In the genomic region with DNA sequence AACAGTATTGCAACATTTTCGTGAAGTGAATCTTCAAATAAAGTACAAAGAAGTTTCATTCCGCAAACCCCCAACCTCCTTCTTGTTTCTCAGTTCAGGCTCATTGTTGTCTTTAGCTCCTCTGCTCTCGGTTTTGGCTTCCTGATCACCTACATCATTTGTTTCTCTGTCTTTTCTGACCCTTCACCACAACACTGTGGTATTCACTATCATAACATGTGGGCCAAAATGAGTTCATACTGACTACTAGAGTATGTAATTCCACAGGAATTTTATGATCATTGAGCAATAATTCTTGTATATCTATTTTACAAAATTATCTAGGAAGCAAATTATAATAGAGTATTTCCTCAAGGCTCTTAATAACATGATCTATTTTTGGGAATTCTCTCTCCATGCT, we compare ENCODE assay signal across 12 cellular contexts.
DNase-seq lines count a peak whose midpoint lies in the region; ATAC-seq, FAIRE-seq and TF ChIP-seq lines count a peak whose summit lies in the region.
"Had no signal": no experiment of that assay in that cellular context is flagged by ENCODE, and none has a peak within 500 bp of the region (broad histone marks: within the 10 kb centered on the region; RNA-seq: fewer than 3 reads in every experiment).

No MANE protein-coding gene starts in this region.

- H2AFZ ChIP-seq in mesenchymal stem cell (ENCODE audit: low read depth, low read length) = no peak overlapping the region

- no peaks in the 10 kb centered on the region for H3K27me3 ChIP-seq in brain microvascular endothelial cell (replicated peaks)
- H3K27me3 ChIP-seq in mesenchymal stem cell (ENCODE audit: control insufficient read depth in 1 of 2, insufficient read depth in 1 of 2, low read length in 2 of 2) = no peaks in the 10 kb centered on the region
- H3K27me3 ChIP-seq: ascending aorta, ovary had no signal

- WGBS in mesenchymal stem cell = 67% methylated on average over 3 of the region's 3 CpGs

- no peaks in the 10 kb centered on the region for H3K9me3 ChIP-seq in mesenchymal stem cell (ENCODE audit: control insufficient read depth, low read length)
- H3K9me3 ChIP-seq: ascending aorta, ovary had no signal

- H3K4me3 Mint-ChIP-seq in stimulated activated naive CD8-positive, alpha-beta T cell treated with anti-CD3 and anti-CD28 coated beads, Interleukin-15, amount 100 ng/mL, for 72 hours = no peak overlapping the region

- peaks cover 6% of the 10 kb centered on the region for H3K4me1 ChIP-seq in mesenchymal stem cell (ENCODE audit: control insufficient read depth, insufficient read depth, low read depth, low read length)
- H3K4me1 ChIP-seq: ascending aorta had no signal

- no peak overlapping the region for H3K14ac ChIP-seq in mesenchymal stem cell (ENCODE audit: low read length in 2 of 2)

- H3K9me3 Mint-ChIP-seq in stimulated activated naive CD8-positive, alpha-beta T cell treated with anti-CD3 and anti-CD28 coated beads, Interleukin-15, amount 100 ng/mL, for 72 hours = no peaks in the 10 kb centered on the region

- no peak overlapping the region for H3K27ac Mint-ChIP-seq in stimulated activated naive CD8-positive, alpha-beta T cell treated with anti-CD3 and anti-CD28 coated beads, Interleukin-15, amount 100 ng/mL, for 72 hours

- H2AK5ac ChIP-seq in mesenchymal stem cell (ENCODE audit: low read length, severe bottlenecking) = no peak overlapping the region

- no peak overlapping the region for H3K23ac ChIP-seq in mesenchymal stem cell (ENCODE audit: low read length in 2 of 2)

- H4K91ac ChIP-seq in mesenchymal stem cell (ENCODE audit: low read length) = no peak overlapping the region

- no peak overlapping the region for H2BK120ac ChIP-seq in mesenchymal stem cell (ENCODE audit: low read depth, low read length)

- H3K18ac ChIP-seq in mesenchymal stem cell (ENCODE audit: low read depth in 1 of 2, low read length in 2 of 2) = no peak overlapping the region

- peak; percentile 86 for ATAC-seq in HG02938 (IDR thresholded peaks at IDR 0.05; ENCODE audit: unreplicated experiment)
- no peak for ATAC-seq in stimulated activated naive CD8-positive, alpha-beta T cell treated with anti-CD3 and anti-CD28 coated beads, Interleukin-15, amount 100 ng/mL, for 72 hours

- H3K27ac ChIP-seq in brain microvascular endothelial cell (peak overlapping the region; percentile 86), mesenchymal stem cell (ENCODE audit: low read length, poor library complexity, severe bottlenecking) (peak overlapping the region; percentile 90)
- H3K27ac ChIP-seq: ascending aorta, ovary had no signal

- H3K4me2 ChIP-seq in mesenchymal stem cell (ENCODE audit: low read length, poor library complexity, severe bottlenecking) = no peak overlapping the region

- H3K79me1 ChIP-seq in mesenchymal stem cell (replicated peaks; ENCODE audit: low read length, poor library complexity, severe bottlenecking) = peaks cover 2% of the 10 kb centered on the region

- H4K8ac ChIP-seq in mesenchymal stem cell (ENCODE audit: low read length) = no peak overlapping the region

- H3K4me3 ChIP-seq in brain microvascular endothelial cell (ENCODE audit: low read depth, low read length) (no peak overlapping the region), mesenchymal stem cell (ENCODE audit: insufficient read depth in 1 of 2, low read depth in 1 of 2, low read length in 2 of 2) (peak overlapping the region in 1 of 2 experiments; percentile 44)
- H3K4me3 ChIP-seq: ascending aorta, ovary had no signal

- H2BK12ac ChIP-seq in mesenchymal stem cell (ENCODE audit: low read length in 2 of 2) = no peak overlapping the region

- H3K27me3 Mint-ChIP-seq in stimulated activated naive CD8-positive, alpha-beta T cell treated with anti-CD3 and anti-CD28 coated beads, Interleukin-15, amount 100 ng/mL, for 72 hours = no peaks in the 10 kb centered on the region

- DNase-seq in Daoy (ENCODE audit: low read depth) = peak; percentile 83
- peak; percentile 91 for DNase-seq in brain microvascular endothelial cell
- peak; percentile 55 for DNase-seq in mesenchymal stem cell
- DNase-seq in D721Med (ENCODE audit: insufficient read length, low spot score) = no peak
- no peak for DNase-seq in stimulated activated naive CD8-positive, alpha-beta T cell treated with anti-CD3 and anti-CD28 coated beads, Interleukin-15, amount 100 ng/mL, for 72 hours
- no peak for DNase-seq in activated CD8-positive, alpha-beta memory T cell treated with anti-CD3 and anti-CD28 coated beads, Interleukin-2, amount 50 U/mL, for 4 hours
- no peak for DNase-seq in NCI-H1417 (lab: John Stamatoyannopoulos, UW)
- DNase-seq: hypothalamus, ovary, RPMI8226 had no signal

- no peak overlapping the region for H3K4ac ChIP-seq in mesenchymal stem cell (ENCODE audit: low read depth in 1 of 2, low read length in 2 of 2)

- H3K4me1 Mint-ChIP-seq in stimulated activated naive CD8-positive, alpha-beta T cell treated with anti-CD3 and anti-CD28 coated beads, Interleukin-15, amount 100 ng/mL, for 72 hours = no peaks in the 10 kb centered on the region

- H2BK5ac ChIP-seq in mesenchymal stem cell (ENCODE audit: low read depth, low read length, poor library complexity, severe bottlenecking) = no peak overlapping the region

- H2BK15ac ChIP-seq in mesenchymal stem cell (ENCODE audit: low read depth, poor library complexity, severe bottlenecking) = no peak overlapping the region

- in situ Hi-C loops in brain microvascular endothelial cell (cut with HindIII; ENCODE audit: low pct_ligation_motif_present, low sequenced_read_pairs) = no loop called here

- no peak for TF ChIP-seq CTCF in brain microvascular endothelial cell (IDR thresholded peaks at IDR 0.05; ENCODE audit: low read depth, low read length, missing control alignments)
- no peak for TF ChIP-seq CTCF in D721Med (IDR thresholded peaks at IDR 0.05; ENCODE audit: insufficient read depth, missing control alignments)

- no peaks in the 10 kb centered on the region for H3K36me3 ChIP-seq in brain microvascular endothelial cell (replicated peaks)
- H3K36me3 ChIP-seq in mesenchymal stem cell (ENCODE audit: control insufficient read depth in 1 of 2, insufficient read depth in 2 of 2, low read depth in 1 of 2, low read length in 2 of 2) = no peaks in the 10 kb centered on the region
- H3K36me3 ChIP-seq: ascending aorta, ovary had no signal

- no peak for FAIRE-seq in D721Med (lab: Jason Lieb, UNC)

- H3K9ac ChIP-seq in mesenchymal stem cell (ENCODE audit: low read length) = peak overlapping the region; percentile 67

Comparison
In these comparisons a context has a peak if more than half of its experiments do, and no peak if none do; other contexts are left out.
1. DNase-seq: peak in Daoy (single experiment), brain microvascular endothelial cell (single experiment) and mesenchymal stem cell (single experiment); none in D721Med (single experiment), stimulated activated naive CD8-positive, alpha-beta T cell treated with anti-CD3 and anti-CD28 coated beads, Interleukin-15, amount 100 ng/mL, for 72 hours (0 of 2), activated CD8-positive, alpha-beta memory T cell treated with anti-CD3 and anti-CD28 coated beads, Interleukin-2, amount 50 U/mL, for 4 hours (single experiment) and NCI-H1417 (0 of 3).